Comparison of ENCODE assay signal across 19 cellular contexts in genomic region chr20:53846640-53847039, GRCh38.
DNase-seq lines count a peak whose midpoint lies in the region; ATAC-seq and TF ChIP-seq lines count a peak whose summit lies in the region.
"Had no signal": no experiment of that assay in that cellular context is flagged by ENCODE, and none has a peak within 500 bp of the region (broad histone marks: within the 10 kb centered on the region; RNA-seq: fewer than 3 reads in every experiment).

No MANE protein-coding gene starts in this region.

- ATAC-seq in stimulated activated naive CD8-positive, alpha-beta T cell treated with anti-CD3 and anti-CD28 coated beads, Interleukin-15, Interleukin-2, amounts not matched to agents 100 U/mL and 50 U/mL, for 24 hours, result no peak
- ATAC-seq in HG03135 (IDR thresholded peaks at IDR 0.05; ENCODE audit: unreplicated experiment), result no peak
- ATAC-seq: Right ventricle myocardium inferior had no signal

- H3K4me2 ChIP-seq in OCI-LY7 (ENCODE audit: low read length), result peak overlapping the region; percentile 92

- H3K9me3 ChIP-seq in OCI-LY7 (ENCODE audit: low read length) (no peaks in the 10 kb centered on the region), thyroid gland (no peaks in the 10 kb centered on the region)
- H3K9me3 ChIP-seq: tibial nerve had no signal

- intact Hi-C loops in OCI-LY7 (cut with micrococcal nuclease; ENCODE audit: unreplicated experiment), result loop anchor here (2.0 kb wide), 1 partner anchor 20 kb away; no protein-coding TSS in a partner anchor
- intact Hi-C loops in dendritic cell treated with granulocyte-macrophage colony-stimulating factor and Interleukin-4, amounts not matched to agents 40 ng/mL and 50 ng/mL, for 4 days (cut with micrococcal nuclease), result loop anchor here (5.0 kb wide), 1 partner anchor 149 kb away; no protein-coding TSS in a partner anchor
- intact Hi-C loops in thyroid gland (cut with DNase I), result no loop called here

- no peaks in the 10 kb centered on the region for H4K20me1 ChIP-seq in OCI-LY7 (ENCODE audit: insufficient read depth, low read length)

- H3K4me3 ChIP-seq in OCI-LY7 (ENCODE audit: low read depth, low read length, poor library complexity, severe bottlenecking), result peak overlapping the region; percentile 59
- H3K4me3 ChIP-seq in thyroid gland (replicated peaks in 1 of 3), result no peak overlapping the region
- H3K4me3 ChIP-seq: tibial nerve had no signal

- no peak for TF ChIP-seq CTCF in OCI-LY7 (conservative IDR thresholded peaks at IDR 0.05; ENCODE audit: low read length)
- TF ChIP-seq CTCF in thyroid gland (IDR thresholded peaks at IDR 0.05), result no peak

- no peaks in the 10 kb centered on the region for H3K9me2 ChIP-seq in OCI-LY7 (ENCODE audit: insufficient read depth, low read length)

- H3K4me1 Mint-ChIP-seq in stimulated activated naive CD8-positive, alpha-beta T cell treated with anti-CD3 and anti-CD28 coated beads, Interleukin-15, Interleukin-2, amounts not matched to agents 100 ng/mL and 50 ng/mL, for 24 hours (ENCODE audit: low read depth), result peaks cover 83% of the 10 kb centered on the region
- H3K4me1 Mint-ChIP-seq in dendritic cell treated with granulocyte-macrophage colony-stimulating factor and Interleukin-4, amounts not matched to agents 40 ng/mL and 50 ng/mL, for 4 days (ENCODE audit: low read depth), result peaks cover 57% of the 10 kb centered on the region
- H3K4me1 Mint-ChIP-seq: mesothelial cell of epicardium had no signal

- POLR2A ChIA-PET in OCI-LY7 (lab: Charles Lee), result interaction anchor here (0.6 to 12.1 kb wide), 15 partner anchors 10 to 134 kb away, joined by 3 to 139 read pairs (median 4); no protein-coding TSS in a partner anchor

- H3K79me2 ChIP-seq in OCI-LY7 (ENCODE audit: insufficient read depth, low read depth, low read length), result no peaks in the 10 kb centered on the region

- peak overlapping the region; percentile 71 for H3K27ac Mint-ChIP-seq in stimulated activated naive CD8-positive, alpha-beta T cell treated with anti-CD3 and anti-CD28 coated beads, Interleukin-15, Interleukin-2, amounts not matched to agents 100 ng/mL and 50 ng/mL, for 24 hours
- peak overlapping the region; percentile 89 for H3K27ac Mint-ChIP-seq in dendritic cell treated with granulocyte-macrophage colony-stimulating factor and Interleukin-4, amounts not matched to agents 40 ng/mL and 50 ng/mL, for 4 days
- H3K27ac Mint-ChIP-seq: endodermal cell, mesothelial cell of epicardium had no signal

- H3K36me3 ChIP-seq in OCI-LY7 (ENCODE audit: insufficient read depth, low read length), result no peaks in the 10 kb centered on the region
- H3K36me3 ChIP-seq in thyroid gland, result no peaks in the 10 kb centered on the region
- H3K36me3 ChIP-seq: tibial nerve had no signal

- H3K27me3 ChIP-seq in thyroid gland, result no peaks in the 10 kb centered on the region
- H3K27me3 ChIP-seq: tibial nerve had no signal

- TF ChIP-seq POLR2A in thyroid gland (IDR thresholded peaks at IDR 0.05), result no peak
- TF ChIP-seq POLR2A in erythroblast (IDR thresholded peaks at IDR 0.05; ENCODE audit: low read length), result no peak

- CTCF ChIA-PET in OCI-LY7 (lab: Charles Lee; ENCODE audit: unreplicated experiment), result no interaction called here

- 64 to 82% methylated on average over 10 of the region's 10 CpGs for WGBS in thyroid gland, 2 donors

- no peaks in the 10 kb centered on the region for H3K36me3 Mint-ChIP-seq in stimulated activated naive CD8-positive, alpha-beta T cell treated with anti-CD3 and anti-CD28 coated beads, Interleukin-15, Interleukin-2, amounts not matched to agents 100 ng/mL and 50 ng/mL, for 24 hours (ENCODE audit: low read depth)
- H3K36me3 Mint-ChIP-seq in dendritic cell treated with granulocyte-macrophage colony-stimulating factor and Interleukin-4, amounts not matched to agents 40 ng/mL and 50 ng/mL, for 4 days (ENCODE audit: low read depth), result no peaks in the 10 kb centered on the region
- H3K36me3 Mint-ChIP-seq: mesothelial cell of epicardium had no signal

- peak overlapping the region; percentile 95 for H2AFZ ChIP-seq in OCI-LY7 (ENCODE audit: low read length)

- no peak for DNase-seq in stimulated activated naive CD8-positive, alpha-beta T cell treated with anti-CD3 and anti-CD28 coated beads, Interleukin-15, Interleukin-2, amounts not matched to agents 100 U/mL and 50 U/mL, for 24 hours
- DNase-seq in OCI-LY7 (ENCODE audit: low spot score), result no peak
- peak in 1 of 2 donors; percentile 53 for DNase-seq in thyroid gland
- DNase-seq in erythroblast (lab: John Stamatoyannopoulos, UW), result no peak
- no peak for DNase-seq in NCI-H748 (lab: John Stamatoyannopoulos, UW; ENCODE audit: unreplicated experiment)
- DNase-seq: activated CD8-positive, alpha-beta memory T cell treated with anti-CD3 and anti-CD28 coated beads for 24 hours; activated gamma-delta T cell; COR-L47; endodermal cell; NCI-H1417 treated with DMSO at 0.1 percent for 48 hours; NCI-H510A treated with DMSO at 0.1 percent for 48 hours; stimulated activated naive B cell treated with anti-CD40 and anti-IgM and Interleukin-4, amounts not matched to agents 10 μg/mL and 1 μg/mL and 100 μg/mL, for 72 hours; T-helper 1 cell had no signal

- H3K4me3 Mint-ChIP-seq in stimulated activated naive CD8-positive, alpha-beta T cell treated with anti-CD3 and anti-CD28 coated beads, Interleukin-15, Interleukin-2, amounts not matched to agents 100 ng/mL and 50 ng/mL, for 24 hours, result peak overlapping the region; percentile 20
- H3K4me3 Mint-ChIP-seq in dendritic cell treated with granulocyte-macrophage colony-stimulating factor and Interleukin-4, amounts not matched to agents 40 ng/mL and 50 ng/mL, for 4 days, result no peak overlapping the region
- H3K4me3 Mint-ChIP-seq: endodermal cell, mesothelial cell of epicardium had no signal

- no TSS peak for BruUV-seq in OCI-LY7 (replicated peaks; lab: Mats Ljungman, UMichigan)

- peak overlapping the region; percentile 87 for H3K27ac ChIP-seq in OCI-LY7 (ENCODE audit: low read depth, low read length, poor library complexity, severe bottlenecking)
- H3K27ac ChIP-seq in thyroid gland, result peak overlapping the region; percentile 13 to 81 (median 78)
- H3K27ac ChIP-seq: tibial nerve had no signal

- H3K9me3 Mint-ChIP-seq in stimulated activated naive CD8-positive, alpha-beta T cell treated with anti-CD3 and anti-CD28 coated beads, Interleukin-15, Interleukin-2, amounts not matched to agents 100 ng/mL and 50 ng/mL, for 24 hours, result no peaks in the 10 kb centered on the region
- H3K9me3 Mint-ChIP-seq in dendritic cell treated with granulocyte-macrophage colony-stimulating factor and Interleukin-4, amounts not matched to agents 40 ng/mL and 50 ng/mL, for 4 days, result no peaks in the 10 kb centered on the region
- H3K9me3 Mint-ChIP-seq: endodermal cell; stimulated activated naive B cell treated with anti-CD40 and anti-IgM and Interleukin-4, amounts not matched to agents 10 μg/mL and 1 μg/mL and 100 μg/mL, for 72 hours had no signal

- peaks cover 80% of the 10 kb centered on the region for H3K4me1 ChIP-seq in OCI-LY7 (ENCODE audit: insufficient read depth, low read length, poor library complexity, severe bottlenecking)
- peaks cover 12 to 17% of the 10 kb centered on the region in 2 donors for H3K4me1 ChIP-seq in thyroid gland

- no peaks in the 10 kb centered on the region for H3K27me3 Mint-ChIP-seq in stimulated activated naive CD8-positive, alpha-beta T cell treated with anti-CD3 and anti-CD28 coated beads, Interleukin-15, Interleukin-2, amounts not matched to agents 100 ng/mL and 50 ng/mL, for 24 hours
- H3K27me3 Mint-ChIP-seq in dendritic cell treated with granulocyte-macrophage colony-stimulating factor and Interleukin-4, amounts not matched to agents 40 ng/mL and 50 ng/mL, for 4 days, result no peaks in the 10 kb centered on the region
- H3K27me3 Mint-ChIP-seq: stimulated activated naive B cell treated with anti-CD40 and anti-IgM and Interleukin-4, amounts not matched to agents 10 μg/mL and 1 μg/mL and 100 μg/mL, for 72 hours had no signal
